In genomic region chr4:31793907-31794306, GRCh38 we compare ENCODE assay signal across 16 cellular contexts.
DNase-seq lines count a peak whose midpoint lies in the region; TF ChIP-seq lines count a peak whose summit lies in the region.
"Had no signal": no experiment of that assay in that cellular context is flagged by ENCODE, and none has a peak within 500 bp of the region (broad histone marks: within the 10 kb centered on the region; RNA-seq: fewer than 3 reads in every experiment).

No MANE protein-coding gene starts in this region.

- peak; percentile 36 for TF ChIP-seq CTCF in AG04450 (IDR thresholded peaks at IDR 0.05; ENCODE audit: low read depth, low read length)
- peak; percentile 51 for TF ChIP-seq CTCF in brain microvascular endothelial cell (IDR thresholded peaks at IDR 0.05; ENCODE audit: low read depth, low read length, missing control alignments)
- TF ChIP-seq CTCF in glutamatergic neuron (IDR thresholded peaks at IDR 0.05; ENCODE audit: partially characterized antibody, unreplicated experiment): peak; percentile 67
- no peak for TF ChIP-seq CTCF in uterus (IDR thresholded peaks at IDR 0.05)

- no peaks in the 10 kb centered on the region for H3K9me3 ChIP-seq in AG04450 (ENCODE audit: control insufficient read depth, insufficient read depth, low read length)
- H3K9me3 ChIP-seq in uterus: no peaks in the 10 kb centered on the region
- H3K9me3 ChIP-seq: upper lobe of right lung had no signal

- in situ Hi-C loops in brain microvascular endothelial cell (cut with HindIII; ENCODE audit: low pct_ligation_motif_present, low sequenced_read_pairs): no loop called here

- H3K4me3 ChIP-seq in AG04450 (ENCODE audit: low read depth, low read length) (no peak overlapping the region), brain microvascular endothelial cell (ENCODE audit: low read depth, low read length) (no peak overlapping the region), uterus (no peak overlapping the region)
- H3K4me3 ChIP-seq: upper lobe of right lung had no signal

- no peaks in the 10 kb centered on the region for H3K4me1 ChIP-seq in uterus
- H3K4me1 ChIP-seq: upper lobe of right lung had no signal

- no peak for TF ChIP-seq POLR2A in uterus (IDR thresholded peaks at IDR 0.05)

- H3K4me3 Mint-ChIP-seq in glutamatergic neuron (ENCODE audit: unreplicated experiment): no peak overlapping the region
- H3K4me3 Mint-ChIP-seq: activated CD4-positive, alpha-beta T cell treated with anti-CD3 and anti-CD28 coated beads, Interleukin-2, amount 10 ng/mL, durations not matched to agents 24 days and 14 days had no signal

- H3K27me3 Mint-ChIP-seq in glutamatergic neuron (ENCODE audit: unreplicated experiment): no peaks in the 10 kb centered on the region
- H3K27me3 Mint-ChIP-seq: activated CD4-positive, alpha-beta T cell treated with anti-CD3 and anti-CD28 coated beads, Interleukin-2, amount 10 ng/mL, durations not matched to agents 24 days and 14 days had no signal

- H3K36me3 Mint-ChIP-seq in glutamatergic neuron (ENCODE audit: unreplicated experiment): no peaks in the 10 kb centered on the region

- H3K9me3 Mint-ChIP-seq in glutamatergic neuron (ENCODE audit: unreplicated experiment): no peaks in the 10 kb centered on the region

- no peak overlapping the region for H3K27ac ChIP-seq in AG04450 (ENCODE audit: low read depth, low read length)
- H3K27ac ChIP-seq in brain microvascular endothelial cell: no peak overlapping the region
- no peak overlapping the region for H3K27ac ChIP-seq in uterus
- H3K27ac ChIP-seq: KMS-11, upper lobe of right lung had no signal

- POLR2A ChIA-PET in AG04450 (lab: Yijun Ruan, JAX): no interaction called here

- H3K27me3 ChIP-seq in AG04450 (ENCODE audit: control insufficient read depth, insufficient read depth, low read length) (no peaks in the 10 kb centered on the region), brain microvascular endothelial cell (replicated peaks) (no peaks in the 10 kb centered on the region), uterus (no peaks in the 10 kb centered on the region)
- H3K27me3 ChIP-seq: upper lobe of right lung had no signal

- intact Hi-C loops in uterus (cut with DNase I; ENCODE audit: low total_unique reads): no loop called here

- H3K36me3 ChIP-seq in brain microvascular endothelial cell (replicated peaks): no peaks in the 10 kb centered on the region
- H3K36me3 ChIP-seq in uterus: no peaks in the 10 kb centered on the region
- H3K36me3 ChIP-seq: upper lobe of right lung had no signal

- no peaks in the 10 kb centered on the region for H3K4me1 Mint-ChIP-seq in glutamatergic neuron (ENCODE audit: low read depth, unreplicated experiment)
- H3K4me1 Mint-ChIP-seq: activated CD4-positive, alpha-beta T cell treated with anti-CD3 and anti-CD28 coated beads, Interleukin-2, amount 10 ng/mL, durations not matched to agents 24 days and 14 days had no signal

- CTCF ChIA-PET in AG04450 (lab: Charles Lee): no interaction called here

- DNase-seq in AG04450 (ENCODE audit: low read depth, low spot score) (no peak), Kasumi-1 (lab: John Stamatoyannopoulos, UW) (peak; percentile 4 to 8), brain microvascular endothelial cell (no peak), glutamatergic neuron (no peak), DMS114 treated with DMSO at 0.1 percent for 48 hours (lab: John Stamatoyannopoulos, UW; ENCODE audit: unreplicated experiment) (no peak), KG1 (lab: John Stamatoyannopoulos, UW) (no peak), uterus (no peak), middle frontal gyrus (ENCODE audit: extremely low spot score, low spot score) (no peak)
- DNase-seq: activated CD4-positive, alpha-beta T cell treated with anti-CD3 and anti-CD28 coated beads, Interleukin-2, amount 10 ng/mL, durations not matched to agents 24 days and 14 days; activated effector memory CD4-positive, alpha-beta T cell treated with Interleukin-2 at 50 U/mL for 16 hours; cerebellar nuclear complex; HCEC 1CT; NCI-H1417; NCI-H774; upper lobe of right lung had no signal

- no peak overlapping the region for H3K27ac Mint-ChIP-seq in glutamatergic neuron (ENCODE audit: unreplicated experiment)
- H3K27ac Mint-ChIP-seq: activated CD4-positive, alpha-beta T cell treated with anti-CD3 and anti-CD28 coated beads, Interleukin-2, amount 10 ng/mL, durations not matched to agents 24 days and 14 days had no signal

Comparison
In these comparisons a context has a peak if more than half of its experiments do, and no peak if none do; other contexts are left out.
1. DNase-seq: peak in Kasumi-1 (2 of 2); none in AG04450 (single experiment), brain microvascular endothelial cell (single experiment), glutamatergic neuron (single experiment), DMS114 treated with DMSO at 0.1 percent for 48 hours (single experiment), KG1 (single experiment), uterus (0 of 2) and middle frontal gyrus (single experiment).
2. CTCF ChIP-seq: peak in AG04450 (single experiment), brain microvascular endothelial cell (single experiment) and glutamatergic neuron (single experiment); none in uterus (0 of 4).